In genomic region chr10:1527951-1528350, GRCh38 we compare ENCODE assay signal across 29 cellular contexts.
"Had no signal": no experiment of that assay in that cellular context is flagged by ENCODE, and none has a peak within 500 bp of the region (broad histone marks: within the 10 kb centered on the region; RNA-seq: fewer than 3 reads in every experiment).

No MANE protein-coding gene starts in this region.

- FAIRE-seq: astrocyte, TTC549 had no signal

- H3K36me3 ChIP-seq: adrenal gland, breast epithelium, MG63 had no signal

- H3K27me3 ChIP-seq: adrenal gland, body of pancreas had no signal

- H3K4me1 ChIP-seq: adrenal gland, body of pancreas, breast epithelium had no signal

- H3K4me3 ChIP-seq: adrenal gland, body of pancreas, breast epithelium, MG63, PC-9 had no signal

- H2AFZ ChIP-seq: PC-9 had no signal

- H3K4me2 ChIP-seq: PC-9 had no signal

- H3K27ac ChIP-seq: adrenal gland, body of pancreas, breast epithelium, PC-9 had no signal

- DNase-seq: activated CD4-positive, alpha-beta T cell treated with anti-CD3 and anti-CD28 coated beads for 36 hours; activated CD4-positive, alpha-beta T cell treated with anti-CD3 and anti-CD28 coated beads, Interleukin-2, amount 10 ng/mL, durations not matched to agents 7 days and 5 days; activated CD4-positive, alpha-beta T cell treated with anti-CD3 and anti-CD28 coated beads, Interleukin-2, amount 50 U/mL, for 48 hours; activated CD8-positive, alpha-beta T cell treated with anti-CD3 and anti-CD28 coated beads, Interleukin-2, amount 10 ng/mL, durations not matched to agents 7 days and 5 days; activated gamma-delta T cell treated with Interleukin-2 at 50 U/mL for 16 hours; activated naive CD4-positive, alpha-beta T cell treated with anti-CD3 and anti-CD28 coated beads for 36 hours; activated T-cell treated with anti-CD3 and anti-CD28 coated beads, Interleukin-2, amount 50 U/mL, for 24 hours; adrenal gland; body of pancreas; central memory CD4-positive, alpha-beta T cell; Karpas-422; KBM-7; MG63; NCI-H1048; NCI-H1105 treated with DMSO at 0.1 percent for 48 hours; NCI-H1436; NCI-H1694; NCI-H1930; NCI-H2171 treated with DMSO at 0.1 percent for 48 hours; NCI-H2227 treated with DMSO at 0.1 percent for 48 hours; NCI-H526; NCI-H748 treated with DMSO at 0.1 percent for 48 hours; NK-92 treated with Interleukin-12 subunit alpha and Interleukin-12 subunit beta, amount 100 ng/mL, for 24 hours; PC-9; Right ventricle myocardium superior; T1000 had no signal

- H3K9me3 ChIP-seq: adrenal gland, body of pancreas, breast epithelium, MG63 had no signal
